ENCODE assay signal across 8 cellular contexts in genomic region chr6:142845624-142846458, GRCh38.
DNase-seq lines count a peak whose midpoint lies in the region; ATAC-seq, FAIRE-seq and TF ChIP-seq lines count a peak whose summit lies in the region.

No MANE protein-coding gene starts in this region.

- H3K9me3 Mint-ChIP-seq in WTC11 = no peaks in the 10 kb centered on the region

- POLR2A ChIA-PET in WTC11 (lab: Charles Lee) = interaction anchor here (0.6 kb wide), 1 partner anchor 16 kb away, joined by 3 read pairs; no protein-coding TSS in a partner anchor

- peak overlapping the region; percentile 10 to 21 for H3K9ac ChIP-seq in liver (ENCODE audit: low read depth in 1 of 2, low read length in 2 of 2)

- H3K9me3 ChIP-seq in MG63 = no peaks in the 10 kb centered on the region
- no peaks in the 10 kb centered on the region for H3K9me3 ChIP-seq in liver (ENCODE audit: control insufficient read depth in 4 of 4, low read length in 3 of 4)

- H3K4me1 Mint-ChIP-seq in WTC11 = peaks cover 70% of the 10 kb centered on the region

- ATAC-seq in WTC11 (peak; percentile 85), GM19463 (IDR thresholded peaks at IDR 0.05; ENCODE audit: unreplicated experiment) (no peak)

- peak overlapping the region; percentile 51 for H3K27ac Mint-ChIP-seq in WTC11

- CTCF ChIA-PET in WTC11 (lab: Charles Lee) = interaction anchor here (0.6 to 1.9 kb wide), 3 partner anchors 22 to 39 kb away, joined by 3 to 7 read pairs (median 3); no protein-coding TSS in a partner anchor

- TF ChIP-seq CTCF in WTC11 (IDR thresholded peaks at IDR 0.05) = no peak
- peak in 29 of 56 donors; percentile 7 to 46 (median 24) for TF ChIP-seq CTCF in dorsolateral prefrontal cortex (IDR thresholded peaks at IDR 0.05 in 54 of 56, conservative IDR thresholded peaks at IDR 0.05 in 2 of 56; ENCODE audit: low read depth in 1 of 56, partially characterized antibody in 56 of 56)
- TF ChIP-seq CTCF in liver (IDR thresholded peaks at IDR 0.05; ENCODE audit: low read depth, low read length, missing input control) = no peak

- FAIRE-seq in frontal cortex (lab: Jason Lieb, UNC) = no peak

- H3K27me3 ChIP-seq in MG63 = no peaks in the 10 kb centered on the region
- no peaks in the 10 kb centered on the region for H3K27me3 ChIP-seq in dorsolateral prefrontal cortex
- no peaks in the 10 kb centered on the region for H3K27me3 ChIP-seq in liver (ENCODE audit: control insufficient read depth in 4 of 4, insufficient read depth in 4 of 4, low read length in 3 of 4)

- H3K36me3 ChIP-seq in MG63 = no peaks in the 10 kb centered on the region
- H3K36me3 ChIP-seq in liver (ENCODE audit: control insufficient read depth in 4 of 4, insufficient read depth in 3 of 4, low read depth in 1 of 4, low read length in 3 of 4) = no peaks in the 10 kb centered on the region

- intact Hi-C loops in dorsolateral prefrontal cortex (cut with DNase I) = loop anchor here (1.0 to 10.0 kb wide), 3 partner anchors 81 to 151 kb away; partner anchors contain the start of gene HIVEP2 (in 1 of the 2)

- H3K4me3 Mint-ChIP-seq in WTC11 = peak overlapping the region; percentile 30

- no peaks in the 10 kb centered on the region for H3K27me3 Mint-ChIP-seq in WTC11 (ENCODE audit: low read depth)

- DNase-seq in DMS79 (lab: John Stamatoyannopoulos, UW) = peak; percentile 78
- DNase-seq in MG63 = peak; percentile 87
- peak; percentile 65 for DNase-seq in WTC11 (ENCODE audit: low spot score)
- peak; percentile 64 to 89 (median 76) for DNase-seq in dorsolateral prefrontal cortex
- DNase-seq in stimulated activated CD8-positive, alpha-beta memory T cell treated with anti-CD3 and anti-CD28 coated beads, Interleukin-12 subunit alpha, Interleukin-12 subunit beta, amount 100 ng/mL, for 4 hours (ENCODE audit: low read depth) = peak; percentile 27
- no peak for DNase-seq in frontal cortex (ENCODE audit: low spot score in 2 of 2)

- 7% methylated on average over 23 of the region's 23 CpGs for WGBS in liver

- peak overlapping the region; percentile 4; the same call in 1 of the 2 replicates for H3K4me3 ChIP-seq in MG63
- peak overlapping the region; percentile 4 to 69 (median 49) for H3K4me3 ChIP-seq in dorsolateral prefrontal cortex
- H3K4me3 ChIP-seq in liver (ENCODE audit: low read depth in 1 of 3, low read length in 3 of 3) = peak overlapping the region in 1 of 3 donors; percentile 61

- peak overlapping the region in 57 of 59 donors; percentile 16 to 89 (median 81) for H3K27ac ChIP-seq in dorsolateral prefrontal cortex
- peak overlapping the region; percentile 56 to 78 for H3K27ac ChIP-seq in liver (ENCODE audit: low read depth in 1 of 2, low read length in 2 of 2)

- TF ChIP-seq RAD21 in liver (IDR thresholded peaks at IDR 0.05) = peak; percentile 62 to 72

- no peaks in the 10 kb centered on the region for H3K36me3 Mint-ChIP-seq in WTC11

- H3K4me1 ChIP-seq in liver (ENCODE audit: control insufficient read depth in 4 of 4, insufficient read depth in 4 of 4, low read length in 3 of 4) = peaks cover 4 to 31% (median 15%) of the 10 kb centered on the region in 4 donors

TF ChIP-seq in WTC11, 78 proteins besides CTCF, POLR2A, EP300 and RAD21:
- TF ChIP-seq GRHL2 (CRISPR knock-in tag; IDR thresholded peaks at IDR 0.05; ENCODE audit: insufficient replicate concordance, severe bottlenecking) (no peak), GABPB1 (CRISPR knock-in tag; IDR thresholded peaks at IDR 0.05) (peak; percentile 86)

TF ChIP-seq in liver, 16 proteins besides CTCF, POLR2A, EP300 and RAD21:
- TF ChIP-seq HNF4G (IDR thresholded peaks at IDR 0.05) (peak; percentile 97), FOXA2 (IDR thresholded peaks at IDR 0.05) (peak; percentile 54), TAF1 (conservative IDR thresholded peaks at IDR 0.05) (peak; percentile 94), SP1 (IDR thresholded peaks at IDR 0.05) (peak; percentile 97), YY1 (IDR thresholded peaks at IDR 0.05) (peak; percentile 85), HNF4A (conservative IDR thresholded peaks at IDR 0.05) (peak; percentile 95 to 98), JUND (IDR thresholded peaks at IDR 0.05) (peak; percentile 68 to 76), ATF3 (IDR thresholded peaks at IDR 0.05) (peak; percentile 81), RXRA (IDR thresholded peaks at IDR 0.05) (peak; percentile 91), EGR1 (IDR thresholded peaks at IDR 0.05; ENCODE audit: low read depth in 2 of 2) (peak in 1 of 2 donors; percentile 33), FOXA1 (IDR thresholded peaks at IDR 0.05) (peak; percentile 28), NR2F2 (IDR thresholded peaks at IDR 0.05) (peak; percentile 66), GABPA (IDR thresholded peaks at IDR 0.05 in 1 of 2, conservative IDR thresholded peaks at IDR 0.05 in 1 of 2) (peak in 1 of 2 donors; percentile 48)
- TF ChIP-seq, protein P1, sequence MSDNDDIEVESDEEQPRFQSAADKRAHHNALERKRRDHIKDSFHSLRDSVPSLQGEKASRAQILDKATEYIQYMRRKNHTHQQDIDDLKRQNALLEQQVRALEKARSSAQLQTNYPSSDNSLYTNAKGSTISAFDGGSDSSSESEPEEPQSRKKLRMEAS (IDR thresholded peaks at IDR 0.05) = peak; percentile 88
- TF ChIP-seq, protein P2, sequence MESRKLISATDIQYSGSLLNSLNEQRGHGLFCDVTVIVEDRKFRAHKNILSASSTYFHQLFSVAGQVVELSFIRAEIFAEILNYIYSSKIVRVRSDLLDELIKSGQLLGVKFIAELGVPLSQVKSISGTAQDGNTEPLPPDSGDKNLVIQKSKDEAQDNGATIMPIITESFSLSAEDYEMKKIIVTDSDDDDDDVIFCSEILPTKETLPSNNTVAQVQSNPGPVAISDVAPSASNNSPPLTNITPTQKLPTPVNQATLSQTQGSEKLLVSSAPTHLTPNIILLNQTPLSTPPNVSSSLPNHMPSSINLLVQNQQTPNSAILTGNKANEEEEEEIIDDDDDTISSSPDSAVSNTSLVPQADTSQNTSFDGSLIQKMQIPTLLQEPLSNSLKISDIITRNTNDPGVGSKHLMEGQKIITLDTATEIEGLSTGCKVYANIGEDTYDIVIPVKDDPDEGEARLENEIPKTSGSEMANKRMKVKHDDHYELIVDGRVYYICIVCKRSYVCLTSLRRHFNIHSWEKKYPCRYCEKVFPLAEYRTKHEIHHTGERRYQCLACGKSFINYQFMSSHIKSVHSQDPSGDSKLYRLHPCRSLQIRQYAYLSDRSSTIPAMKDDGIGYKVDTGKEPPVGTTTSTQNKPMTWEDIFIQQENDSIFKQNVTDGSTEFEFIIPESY (IDR thresholded peaks at IDR 0.05) = peak; percentile 82
- TF ChIP-seq, protein P3, sequence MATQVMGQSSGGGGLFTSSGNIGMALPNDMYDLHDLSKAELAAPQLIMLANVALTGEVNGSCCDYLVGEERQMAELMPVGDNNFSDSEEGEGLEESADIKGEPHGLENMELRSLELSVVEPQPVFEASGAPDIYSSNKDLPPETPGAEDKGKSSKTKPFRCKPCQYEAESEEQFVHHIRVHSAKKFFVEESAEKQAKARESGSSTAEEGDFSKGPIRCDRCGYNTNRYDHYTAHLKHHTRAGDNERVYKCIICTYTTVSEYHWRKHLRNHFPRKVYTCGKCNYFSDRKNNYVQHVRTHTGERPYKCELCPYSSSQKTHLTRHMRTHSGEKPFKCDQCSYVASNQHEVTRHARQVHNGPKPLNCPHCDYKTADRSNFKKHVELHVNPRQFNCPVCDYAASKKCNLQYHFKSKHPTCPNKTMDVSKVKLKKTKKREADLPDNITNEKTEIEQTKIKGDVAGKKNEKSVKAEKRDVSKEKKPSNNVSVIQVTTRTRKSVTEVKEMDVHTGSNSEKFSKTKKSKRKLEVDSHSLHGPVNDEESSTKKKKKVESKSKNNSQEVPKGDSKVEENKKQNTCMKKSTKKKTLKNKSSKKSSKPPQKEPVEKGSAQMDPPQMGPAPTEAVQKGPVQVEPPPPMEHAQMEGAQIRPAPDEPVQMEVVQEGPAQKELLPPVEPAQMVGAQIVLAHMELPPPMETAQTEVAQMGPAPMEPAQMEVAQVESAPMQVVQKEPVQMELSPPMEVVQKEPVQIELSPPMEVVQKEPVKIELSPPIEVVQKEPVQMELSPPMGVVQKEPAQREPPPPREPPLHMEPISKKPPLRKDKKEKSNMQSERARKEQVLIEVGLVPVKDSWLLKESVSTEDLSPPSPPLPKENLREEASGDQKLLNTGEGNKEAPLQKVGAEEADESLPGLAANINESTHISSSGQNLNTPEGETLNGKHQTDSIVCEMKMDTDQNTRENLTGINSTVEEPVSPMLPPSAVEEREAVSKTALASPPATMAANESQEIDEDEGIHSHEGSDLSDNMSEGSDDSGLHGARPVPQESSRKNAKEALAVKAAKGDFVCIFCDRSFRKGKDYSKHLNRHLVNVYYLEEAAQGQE (IDR thresholded peaks at IDR 0.05) = peak; percentile 86

Comparison
In these comparisons a context has a peak if more than half of its experiments do, and no peak if none do; other contexts are left out.
1. DNase-seq: peak in DMS79 (single experiment), MG63 (single experiment), WTC11 (single experiment), dorsolateral prefrontal cortex (10 of 10) and stimulated activated CD8-positive, alpha-beta memory T cell treated with anti-CD3 and anti-CD28 coated beads, Interleukin-12 subunit alpha, Interleukin-12 subunit beta, amount 100 ng/mL, for 4 hours (single experiment); none in frontal cortex (0 of 2).
2. CTCF ChIP-seq: peak in dorsolateral prefrontal cortex (29 of 56); none in WTC11 (single experiment) and liver (single experiment).